In the genomic region with DNA sequence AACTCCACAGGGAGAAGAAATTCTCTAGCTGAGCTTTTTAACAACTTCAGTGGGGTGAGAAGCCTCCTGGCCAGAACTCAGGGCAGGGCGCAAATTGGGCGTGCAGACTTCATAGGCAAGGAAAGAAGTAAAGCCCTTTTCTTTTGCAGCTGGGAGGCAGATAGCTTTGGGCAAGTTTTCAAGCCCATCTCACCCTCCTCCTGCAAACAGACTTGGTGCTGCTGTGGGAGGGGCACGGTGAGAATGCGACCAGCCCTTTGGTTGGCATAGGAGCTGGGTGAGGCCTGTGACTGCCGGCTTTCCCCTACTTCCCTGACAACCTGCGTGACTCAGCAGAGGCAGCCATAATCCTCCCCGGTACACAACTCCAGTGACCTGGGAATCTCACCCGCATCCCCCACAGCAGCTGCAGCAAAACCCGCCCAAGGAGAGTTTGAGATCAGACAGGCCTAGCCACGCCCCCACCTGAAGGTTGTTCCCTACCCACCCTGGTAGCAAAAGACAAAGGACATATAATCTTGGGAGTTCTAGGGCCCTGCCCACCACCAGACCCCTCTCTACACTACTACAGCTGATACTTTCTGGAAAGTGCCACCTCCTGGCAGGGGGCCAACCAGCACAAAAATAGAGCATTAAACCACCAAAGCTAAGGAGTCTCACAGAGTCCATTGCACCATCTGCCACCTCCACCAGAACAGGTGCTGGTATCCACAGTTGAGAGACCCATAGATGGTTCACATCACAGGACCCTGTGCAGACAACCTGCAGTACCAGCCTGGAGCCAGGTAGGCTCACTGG, we compare ENCODE assay signal across 31 cellular contexts.
"Had no signal": no experiment of that assay in that cellular context is flagged by ENCODE, and none has a peak within 500 bp of the region (broad histone marks: within the 10 kb centered on the region; RNA-seq: fewer than 3 reads in every experiment).

No MANE protein-coding gene starts in this region.

- H3K36me3 ChIP-seq: adrenal gland, ascending aorta, breast epithelium, gastrocnemius medialis, heart left ventricle had no signal

- H3K27ac ChIP-seq: adrenal gland, ascending aorta, breast epithelium, foreskin keratinocyte, gastrocnemius medialis, heart left ventricle had no signal

- ATAC-seq: activated CD4-positive, alpha-beta T cell treated with anti-CD3 and anti-CD28 coated beads for 36 hours; activated CD8-positive, alpha-beta memory T cell treated with anti-CD3 and anti-CD28 coated beads, Interleukin-2, amount 10 ng/mL, durations not matched to agents 7 days and 5 days; activated CD8-positive, alpha-beta T cell treated with anti-CD3 and anti-CD28 coated beads, Interleukin-2, amount 10 ng/mL, durations not matched to agents 7 days and 5 days; activated naive CD8-positive, alpha-beta T cell treated with anti-CD3 and anti-CD28 coated beads, Interleukin-2, amount 50 U/mL, for 24 hours; effector memory CD8-positive, alpha-beta T cell; foreskin keratinocyte; gastrocnemius medialis; heart left ventricle; T-helper 17 cell had no signal

- H3K4me1 ChIP-seq: adrenal gland, ascending aorta, breast epithelium, foreskin keratinocyte, gastrocnemius medialis, heart left ventricle had no signal

- H3K27me3 ChIP-seq: adrenal gland, ascending aorta, foreskin keratinocyte had no signal

- FAIRE-seq: colon had no signal

- DNase-seq: activated CD4-positive, alpha-beta memory T cell treated with anti-CD3 and anti-CD28 coated beads for 36 hours; activated CD4-positive, alpha-beta T cell treated with anti-CD3 and anti-CD28 coated beads for 36 hours; activated CD4-positive, alpha-beta T cell treated with anti-CD3 and anti-CD28 coated beads, Interleukin-2, amount 10 ng/mL, durations not matched to agents 24 days and 14 days; activated CD4-positive, CD25-positive, alpha-beta regulatory T cell; activated CD4-positive, CD25-positive, alpha-beta regulatory T cell treated with anti-CD3 and anti-CD28 coated beads, Interleukin-2, amount 50 U/mL, for 72 hours; activated CD8-positive, alpha-beta memory T cell treated with anti-CD3 and anti-CD28 coated beads, Interleukin-2, amount 10 ng/mL, durations not matched to agents 7 days and 5 days; activated CD8-positive, alpha-beta memory T cell treated with anti-CD3 and anti-CD28 coated beads, Interleukin-2, amount 50 U/mL, for 4 hours; activated CD8-positive, alpha-beta T cell treated with anti-CD3 and anti-CD28 coated beads, Interleukin-2, amount 10 ng/mL, durations not matched to agents 7 days and 5 days; activated effector memory CD4-positive, alpha-beta T cell treated with anti-CD3 and anti-CD28 coated beads, Interleukin-2, amount 50 U/mL, for 16 hours; activated naive CD4-positive, alpha-beta T cell treated with anti-CD3 and anti-CD28 coated beads for 36 hours; activated naive CD8-positive, alpha-beta T cell treated with anti-CD3 and anti-CD28 coated beads for 36 hours; activated naive CD8-positive, alpha-beta T cell treated with anti-CD3 and anti-CD28 coated beads, Interleukin-2, amount 50 U/mL, for 24 hours; activated T-cell treated with anti-CD3 and anti-CD28 coated beads, Interleukin-2, amount 50 U/mL, for 1 hour; activated T-cell treated with anti-CD3 and anti-CD28 coated beads, Interleukin-2, amount 50 U/mL, for 48 hours; adrenal gland; amygdala; cortex of kidney; dermis blood vessel endothelial cell; effector CD4-positive, alpha-beta T cell; effector memory CD8-positive, alpha-beta T cell; erythroblast; foreskin keratinocyte; gastrocnemius medialis; glutamatergic neuron; heart left ventricle; T-helper 1 cell; T-helper 17 cell; T1000 had no signal

- H3K9me3 ChIP-seq: adrenal gland, ascending aorta, gastrocnemius medialis had no signal

- H3K4me3 ChIP-seq: adrenal gland, ascending aorta, breast epithelium, gastrocnemius medialis, heart left ventricle had no signal
